26 cellular contexts compared by ENCODE assay signal in the genomic region with DNA sequence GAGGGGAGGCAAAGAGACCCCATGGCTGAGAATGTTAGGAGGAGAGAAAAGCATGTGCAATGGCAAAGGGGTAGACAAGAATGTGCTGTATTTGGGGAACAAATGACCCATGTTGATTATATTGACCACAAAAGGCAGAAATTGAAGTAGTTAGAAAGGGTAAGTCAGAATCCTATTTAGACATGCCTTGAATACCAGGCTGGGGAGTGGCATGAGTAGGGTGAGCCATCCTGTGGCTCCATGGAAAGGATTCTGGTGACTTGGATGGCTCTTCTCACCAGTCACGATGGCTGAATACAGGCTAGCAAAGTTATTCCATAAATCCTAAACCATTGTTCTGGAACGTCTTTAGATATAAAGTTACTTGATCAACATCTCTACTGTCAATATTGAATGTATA.
"Had no signal": no experiment of that assay in that cellular context is flagged by ENCODE, and none has a peak within 500 bp of the region (broad histone marks: within the 10 kb centered on the region; RNA-seq: fewer than 3 reads in every experiment).

No MANE protein-coding gene starts in this region.

- H3K27ac ChIP-seq: esophagus squamous epithelium, gastroesophageal sphincter, parathyroid adenoma, right lobe of liver, VCaP had no signal

- H3K36me3 ChIP-seq: esophagus squamous epithelium, gastroesophageal sphincter, right lobe of liver, thoracic aorta had no signal

- FAIRE-seq: colon, endothelial cell of umbilical vein, islet of Langerhans had no signal

- H3K4me3 ChIP-seq: esophagus squamous epithelium, gastroesophageal sphincter, right lobe of liver, smooth muscle cell, thoracic aorta had no signal

- H3K9ac ChIP-seq: parathyroid adenoma had no signal

- H3K9me3 ChIP-seq: esophagus squamous epithelium, gastroesophageal sphincter, right lobe of liver, thoracic aorta had no signal

- ATAC-seq: activated CD4-positive, CD25-positive, alpha-beta regulatory T cell treated with anti-CD3 and anti-CD28 coated beads, Interleukin-2, amount 50 U/mL, for 24 hours; activated CD8-positive, alpha-beta memory T cell treated with anti-CD3 and anti-CD28 coated beads, Interleukin-2, amount 10 ng/mL, durations not matched to agents 7 days and 5 days; activated CD8-positive, alpha-beta T cell treated with anti-CD3 and anti-CD28 coated beads for 36 hours; activated naive CD8-positive, alpha-beta T cell treated with anti-CD3 and anti-CD28 coated beads, Interleukin-2, amount 50 U/mL, for 24 hours; effector memory CD8-positive, alpha-beta T cell; gastroesophageal sphincter; right lobe of liver; stimulated activated naive B cell treated with anti-CD40 and anti-IgM and Interleukin-4, amounts not matched to agents 10 μg/mL and 1 μg/mL and 100 μg/mL, for 72 hours had no signal

- DNase-seq: activated CD4-positive, alpha-beta T cell treated with anti-CD3 and anti-CD28 coated beads, Interleukin-2, amount 10 ng/mL, durations not matched to agents 7 days and 5 days; activated CD8-positive, alpha-beta memory T cell treated with anti-CD3 and anti-CD28 coated beads, Interleukin-2, amount 10 ng/mL, durations not matched to agents 7 days and 5 days; activated CD8-positive, alpha-beta T cell treated with anti-CD3 and anti-CD28 coated beads for 36 hours; activated gamma-delta T cell; activated naive CD4-positive, alpha-beta T cell treated with anti-CD3 and anti-CD28 coated beads, Interleukin-2, amount 50 U/mL, for 16 hours; activated naive CD8-positive, alpha-beta T cell treated with anti-CD3 and anti-CD28 coated beads, Interleukin-2, amount 50 U/mL, for 24 hours; activated T-cell treated with anti-CD3 and anti-CD28 coated beads for 4 hours; anterior cingulate cortex; effector memory CD8-positive, alpha-beta T cell; esophagus squamous epithelium; hypothalamus; naive B cell; nucleus accumbens; right lobe of liver; stimulated activated CD4-positive, alpha-beta T cell treated with anti-CD3 and anti-CD28 coated beads, Interleukin-15, amount 100 ng/mL, for 24 hours; stimulated activated CD8-positive, alpha-beta memory T cell treated with anti-CD3 and anti-CD28 coated beads, Interleukin-4, amount 100 ng/mL, for 48 hours; stimulated activated naive B cell treated with anti-CD40 and anti-IgM and Interleukin-4, amounts not matched to agents 10 μg/mL and 1 μg/mL and 100 μg/mL, for 72 hours had no signal

- H3K4me1 ChIP-seq: esophagus squamous epithelium, parathyroid adenoma, right lobe of liver had no signal

- H3K27me3 ChIP-seq: esophagus squamous epithelium, gastroesophageal sphincter, right lobe of liver had no signal
